18 cellular contexts compared by ENCODE assay signal in the genomic region with DNA sequence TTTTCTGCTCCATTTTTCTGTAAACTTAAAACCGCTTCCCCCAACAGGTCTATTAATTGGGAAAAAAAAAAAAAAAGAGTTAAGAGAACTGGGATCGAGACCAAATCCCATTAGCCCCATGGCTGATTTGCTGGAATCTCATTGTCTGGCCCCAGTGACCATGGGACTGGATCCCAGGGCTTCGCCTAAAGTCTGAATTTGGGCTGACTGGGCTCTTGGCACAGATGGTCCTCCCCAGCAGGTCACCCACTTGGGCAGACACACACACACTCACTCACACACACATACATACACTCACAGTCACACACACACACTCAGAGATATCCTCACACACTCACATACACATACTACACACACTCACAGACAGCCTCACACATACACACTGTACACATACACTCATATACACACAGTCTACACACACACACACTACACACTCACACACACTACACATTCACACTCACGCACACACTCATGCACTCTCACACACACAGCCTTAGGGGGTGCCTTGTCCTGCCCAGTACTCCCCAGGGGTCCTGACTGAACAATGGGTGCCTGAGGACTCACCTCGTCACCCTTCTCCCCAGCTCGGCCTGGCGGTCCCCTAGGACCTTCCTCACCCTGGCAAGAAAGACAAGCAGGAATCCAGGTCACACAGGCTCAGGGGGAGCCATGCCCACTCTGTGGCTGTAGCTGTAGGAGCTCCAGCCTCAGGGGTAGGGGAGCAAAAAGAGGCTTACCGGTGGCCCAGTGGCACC. TPM values are rescaled to one million over a fixed set of nuclear protein-coding genes. Genes with fewer than 3 reads are reported as not detected.
DNase-seq lines count a peak whose midpoint lies in the region; ATAC-seq, FAIRE-seq and TF ChIP-seq lines count a peak whose summit lies in the region.
"Had no signal": no experiment of that assay in that cellular context is flagged by ENCODE, and none has a peak within 500 bp of the region (broad histone marks: within the 10 kb centered on the region; RNA-seq: fewer than 3 reads in every experiment).

No MANE protein-coding gene starts in this region.

- DNase-seq in astrocyte (ENCODE audit: low read depth) (peak; percentile 76), globus pallidus (ENCODE audit: low spot score) (peak; percentile 64), renal cortical epithelial cell (ENCODE audit: low read depth) (peak; percentile 59), NCI-H69 (lab: John Stamatoyannopoulos, UW) (no peak), NCI-H2107 treated with DMSO at 0.1 percent for 48 hours (lab: John Stamatoyannopoulos, UW; ENCODE audit: unreplicated experiment) (no peak)
- DNase-seq: activated CD8-positive, alpha-beta T cell treated with anti-CD3 and anti-CD28 coated beads for 36 hours; AML-193; cortex of kidney; DMS153; heart left ventricle; HFFc6; NCI-H1092 treated with DMSO at 0.1 percent for 48 hours; sigmoid colon; SW 1271 had no signal

- CTCF ChIA-PET in HEK293 (lab: Yijun Ruan, JAX): interaction anchor here (0.6 kb wide), 1 partner anchor 98 kb away, joined by 3 read pairs; no protein-coding TSS in a partner anchor

- H3K9me3 ChIP-seq in HEK293 (ENCODE audit: control insufficient read depth, insufficient read depth, low read depth, low read length) (no peaks in the 10 kb centered on the region), astrocyte (ENCODE audit: insufficient read depth, low read depth, low read length) (no peaks in the 10 kb centered on the region)
- H3K9me3 ChIP-seq: heart left ventricle, sigmoid colon had no signal

- peaks cover 3% of the 10 kb centered on the region for H3K36me3 Mint-ChIP-seq in astrocyte (ENCODE audit: low read depth, unreplicated experiment)

- H3K27ac ChIP-seq in HEK293 (ENCODE audit: extremely low read depth, low read depth, low read length) (no peak overlapping the region), astrocyte (ENCODE audit: low read depth, low read length) (no peak overlapping the region)
- H3K27ac ChIP-seq: heart left ventricle, sigmoid colon had no signal

- no peaks in the 10 kb centered on the region for H4K20me1 ChIP-seq in astrocyte (ENCODE audit: insufficient read depth, low read length)

- H3K4me3 ChIP-seq in HEK293 (ENCODE audit: low read depth, low read length) (no peak overlapping the region), astrocyte (ENCODE audit: insufficient read depth, low read depth, low read length) (no peak overlapping the region)
- H3K4me3 ChIP-seq: heart left ventricle, sigmoid colon had no signal

- TF ChIP-seq CTCF in HEK293 (tag by site-specific recombination; IDR thresholded peaks at IDR 0.05) (no peak), astrocyte (IDR thresholded peaks at IDR 0.05; ENCODE audit: insufficient read depth, low read depth, low read length) (no peak)

- no peak overlapping the region for H3K4me2 ChIP-seq in astrocyte (ENCODE audit: low read length)

- peak overlapping the region; percentile 37 for H2AFZ ChIP-seq in astrocyte (ENCODE audit: low read depth, low read length)

- no peak for FAIRE-seq in astrocyte (lab: Jason Lieb, UNC)

- no peak for ATAC-seq in GM21423 (IDR thresholded peaks at IDR 0.05; ENCODE audit: unreplicated experiment)
- ATAC-seq in GM19463 (IDR thresholded peaks at IDR 0.05; ENCODE audit: unreplicated experiment): no peak
- ATAC-seq: activated CD8-positive, alpha-beta T cell treated with anti-CD3 and anti-CD28 coated beads for 36 hours; heart left ventricle had no signal

- H3K4me1 ChIP-seq in HEK293 (ENCODE audit: control insufficient read depth, insufficient read depth, low read length) (no peaks in the 10 kb centered on the region; the same call in 1 of the 2 replicates), astrocyte (ENCODE audit: insufficient read depth, low read length) (peaks cover 2% of the 10 kb centered on the region)

- H3K4me1 Mint-ChIP-seq in astrocyte (ENCODE audit: low read depth, unreplicated experiment): peaks cover 13% of the 10 kb centered on the region

- H3K27me3 ChIP-seq in astrocyte (ENCODE audit: insufficient read depth, low read length): no peaks in the 10 kb centered on the region

- no peak overlapping the region for H3K4me3 Mint-ChIP-seq in astrocyte (ENCODE audit: unreplicated experiment)
- H3K4me3 Mint-ChIP-seq: activated CD8-positive, alpha-beta T cell treated with anti-CD3 and anti-CD28 coated beads for 36 hours; HFFc6 had no signal

- no peaks in the 10 kb centered on the region for H3K79me2 ChIP-seq in astrocyte (ENCODE audit: insufficient read depth, low read length)

- peaks cover 8% of the 10 kb centered on the region for H3K27me3 Mint-ChIP-seq in astrocyte (ENCODE audit: low read depth, unreplicated experiment)
- H3K27me3 Mint-ChIP-seq: activated CD8-positive, alpha-beta T cell treated with anti-CD3 and anti-CD28 coated beads for 36 hours had no signal

- H3K36me3 ChIP-seq in HEK293 (ENCODE audit: control insufficient read depth in 2 of 2, insufficient read depth in 1 of 2, low read length in 2 of 2): no peaks in the 10 kb centered on the region
- no peaks in the 10 kb centered on the region for H3K36me3 ChIP-seq in astrocyte (ENCODE audit: insufficient read depth, low read length)
- H3K36me3 ChIP-seq: heart left ventricle, sigmoid colon had no signal

- POLR2A ChIA-PET in HEK293 (lab: Yijun Ruan, JAX): no interaction called here

- no peak overlapping the region for H3K9ac ChIP-seq in astrocyte (ENCODE audit: low read length)

- H3K27ac Mint-ChIP-seq in astrocyte (ENCODE audit: unreplicated experiment): no peak overlapping the region
- H3K27ac Mint-ChIP-seq: activated CD8-positive, alpha-beta T cell treated with anti-CD3 and anti-CD28 coated beads for 36 hours; HFFc6 had no signal

- H3K9me3 Mint-ChIP-seq in astrocyte (ENCODE audit: unreplicated experiment): no peaks in the 10 kb centered on the region
- H3K9me3 Mint-ChIP-seq: activated CD8-positive, alpha-beta T cell treated with anti-CD3 and anti-CD28 coated beads for 36 hours; activated T-helper 1 cell treated with anti-CD3 and anti-CD28 coated beads, Interleukin-12 subunit alpha, Interleukin-12 subunit beta, Interleukin-2, Interleukin-4 antibody, amounts not matched to agents 30 ng/mL and 10 ng/mL and 1 ng/mL, durations not matched to agents 14 hours and 24 hours and 36 hours; HFFc6 had no signal

TF ChIP-seq in HEK293, 187 proteins besides CTCF, POLR2A, EP300 and RAD21 (continues in another document):
- TF ChIP-seq ZNF549 (tag by site-specific recombination; IDR thresholded peaks at IDR 0.05) (no peak), ZFHX2 (tag by site-specific recombination; conservative IDR thresholded peaks at IDR 0.05) (no peak), GLI4 (tag by site-specific recombination; IDR thresholded peaks at IDR 0.05) (0 out of 2 replicates have a peak, but pooled peaks have one; percentile 23), ZNF433 (tag by site-specific recombination; IDR thresholded peaks at IDR 0.05; ENCODE audit: low read depth) (no peak), ZNF112 (tag by site-specific recombination; IDR thresholded peaks at IDR 0.05) (no peak), ZNF571 (tag by site-specific recombination; IDR thresholded peaks at IDR 0.05) (0 out of 2 replicates have a peak, but pooled peaks have one; percentile 24), ZNF169 (tag by site-specific recombination; IDR thresholded peaks at IDR 0.05) (no peak), ZNF354C (tag by site-specific recombination; IDR thresholded peaks at IDR 0.05; ENCODE audit: borderline replicate concordance, low read depth) (no peak), ZNF404 (tag by site-specific recombination; IDR thresholded peaks at IDR 0.05) (no peak)
- TF ChIP-seq, protein P1, sequence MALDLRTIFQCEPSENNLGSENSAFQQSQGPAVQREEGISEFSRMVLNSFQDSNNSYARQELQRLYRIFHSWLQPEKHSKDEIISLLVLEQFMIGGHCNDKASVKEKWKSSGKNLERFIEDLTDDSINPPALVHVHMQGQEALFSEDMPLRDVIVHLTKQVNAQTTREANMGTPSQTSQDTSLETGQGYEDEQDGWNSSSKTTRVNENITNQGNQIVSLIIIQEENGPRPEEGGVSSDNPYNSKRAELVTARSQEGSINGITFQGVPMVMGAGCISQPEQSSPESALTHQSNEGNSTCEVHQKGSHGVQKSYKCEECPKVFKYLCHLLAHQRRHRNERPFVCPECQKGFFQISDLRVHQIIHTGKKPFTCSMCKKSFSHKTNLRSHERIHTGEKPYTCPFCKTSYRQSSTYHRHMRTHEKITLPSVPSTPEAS (tag by site-specific recombination; IDR thresholded peaks at IDR 0.05): peak; percentile 88
- TF ChIP-seq, protein P2, sequence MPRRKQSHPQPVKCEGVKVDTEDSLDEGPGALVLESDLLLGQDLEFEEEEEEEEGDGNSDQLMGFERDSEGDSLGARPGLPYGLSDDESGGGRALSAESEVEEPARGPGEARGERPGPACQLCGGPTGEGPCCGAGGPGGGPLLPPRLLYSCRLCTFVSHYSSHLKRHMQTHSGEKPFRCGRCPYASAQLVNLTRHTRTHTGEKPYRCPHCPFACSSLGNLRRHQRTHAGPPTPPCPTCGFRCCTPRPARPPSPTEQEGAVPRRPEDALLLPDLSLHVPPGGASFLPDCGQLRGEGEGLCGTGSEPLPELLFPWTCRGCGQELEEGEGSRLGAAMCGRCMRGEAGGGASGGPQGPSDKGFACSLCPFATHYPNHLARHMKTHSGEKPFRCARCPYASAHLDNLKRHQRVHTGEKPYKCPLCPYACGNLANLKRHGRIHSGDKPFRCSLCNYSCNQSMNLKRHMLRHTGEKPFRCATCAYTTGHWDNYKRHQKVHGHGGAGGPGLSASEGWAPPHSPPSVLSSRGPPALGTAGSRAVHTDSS (tag by site-specific recombination; IDR thresholded peaks at IDR 0.05): no peak
- TF ChIP-seq, protein P3, sequence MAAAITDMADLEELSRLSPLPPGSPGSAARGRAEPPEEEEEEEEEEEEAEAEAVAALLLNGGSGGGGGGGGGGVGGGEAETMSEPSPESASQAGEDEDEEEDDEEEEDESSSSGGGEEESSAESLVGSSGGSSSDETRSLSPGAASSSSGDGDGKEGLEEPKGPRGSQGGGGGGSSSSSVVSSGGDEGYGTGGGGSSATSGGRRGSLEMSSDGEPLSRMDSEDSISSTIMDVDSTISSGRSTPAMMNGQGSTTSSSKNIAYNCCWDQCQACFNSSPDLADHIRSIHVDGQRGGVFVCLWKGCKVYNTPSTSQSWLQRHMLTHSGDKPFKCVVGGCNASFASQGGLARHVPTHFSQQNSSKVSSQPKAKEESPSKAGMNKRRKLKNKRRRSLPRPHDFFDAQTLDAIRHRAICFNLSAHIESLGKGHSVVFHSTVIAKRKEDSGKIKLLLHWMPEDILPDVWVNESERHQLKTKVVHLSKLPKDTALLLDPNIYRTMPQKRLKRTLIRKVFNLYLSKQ (tag by site-specific recombination; IDR thresholded peaks at IDR 0.05; ENCODE audit: borderline replicate concordance): no peak

RNA-seq across cellular contexts. Expression of a gene that starts 7.5 kb away (rescaled TPM):
- total RNA-seq in astrocyte: 1.5 and 2.1 TPM in 2 replicates
- 4.2 and 7.5 TPM in 2 replicates for total RNA-seq in renal cortical epithelial cell

RNA-seq across cellular contexts. Expression of a gene that starts 51.5 kb away (rescaled TPM):
- 62.4 and 62.5 TPM in 2 replicates for total RNA-seq in astrocyte
- 88.9 and 140 TPM in 2 replicates for total RNA-seq in renal cortical epithelial cell

Comparison
In these comparisons a context has a peak if more than half of its experiments do, and no peak if none do; other contexts are left out.
1. DNase-seq: peak in astrocyte (single experiment), globus pallidus (single experiment) and renal cortical epithelial cell (single experiment); none in NCI-H69 (single experiment) and NCI-H2107 treated with DMSO at 0.1 percent for 48 hours (single experiment).